In genomic region chr11:2552202-2552601, GRCh38 we compare ENCODE assay signal across 33 cellular contexts.
"Had no signal": no experiment of that assay in that cellular context is flagged by ENCODE, and none has a peak within 500 bp of the region (broad histone marks: within the 10 kb centered on the region; RNA-seq: fewer than 3 reads in every experiment).

No MANE protein-coding gene starts in this region.

- H3K9me3 ChIP-seq: MG63 had no signal

- H3K4me2 ChIP-seq: KMS-11 had no signal

- H3K9ac ChIP-seq: KMS-11 had no signal

- H3K4me3 ChIP-seq: MG63 had no signal

- H3K27me3 ChIP-seq: MG63 had no signal

- DNase-seq: Karpas-422, Kasumi-1, MG63, MM.1S, NCI-H1048, NCI-H1092, NCI-H1092 treated with DMSO at 0.1 percent for 48 hours, NCI-H1105, NCI-H1105 treated with DMSO at 0.1 percent for 48 hours, NCI-H1417, NCI-H1417 treated with DMSO at 0.1 percent for 48 hours, NCI-H1436, NCI-H1436 treated with DMSO at 0.1 percent for 48 hours, NCI-H146, NCI-H1694, NCI-H1694 treated with DMSO at 0.1 percent for 48 hours, NCI-H187, NCI-H187 treated with DMSO at 0.1 percent for 48 hours, NCI-H1930, NCI-H2029, NCI-H2029 treated with DMSO at 0.1 percent for 48 hours, NCI-H2081, NCI-H2081 treated with DMSO at 0.1 percent for 48 hours, NCI-H2107, NCI-H2171, NCI-H2171 treated with DMSO at 0.1 percent for 48 hours, NCI-H2227 treated with DMSO at 0.1 percent for 48 hours, NCI-H226, NCI-H345, NCI-H446, NCI-H446 treated with DMSO at 0.1 percent for 48 hours, NCI-H510A had no signal

- H3K27ac ChIP-seq: KMS-11 had no signal

- H3K36me3 ChIP-seq: MG63 had no signal
